12 cellular contexts compared by ENCODE assay signal in the genomic region with DNA sequence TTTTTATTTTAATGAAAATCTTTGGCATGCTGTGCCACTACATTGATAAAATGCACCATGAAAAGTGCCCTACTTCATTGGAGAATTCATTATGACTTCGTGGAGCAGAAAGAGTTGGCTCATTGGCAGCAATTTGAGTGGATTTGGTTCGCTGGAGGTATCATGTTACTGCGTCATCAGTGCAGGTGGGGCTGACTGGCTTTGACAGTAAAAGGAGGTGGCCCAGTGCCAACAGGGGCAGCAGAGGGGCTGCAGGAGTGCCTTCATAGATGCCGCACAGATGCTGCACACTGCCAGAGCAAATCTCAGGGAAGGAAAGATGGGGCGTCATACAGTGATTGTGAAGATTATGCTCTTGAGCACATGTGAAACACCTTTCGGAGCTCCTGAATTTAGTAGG. TPM values are rescaled to one million over a fixed set of nuclear protein-coding genes. Genes with fewer than 3 reads are reported as not detected.
DNase-seq lines count a peak whose midpoint lies in the region; ATAC-seq, FAIRE-seq and TF ChIP-seq lines count a peak whose summit lies in the region.
"Had no signal": no experiment of that assay in that cellular context is flagged by ENCODE, and none has a peak within 500 bp of the region (broad histone marks: within the 10 kb centered on the region; RNA-seq: fewer than 3 reads in every experiment).

No MANE protein-coding gene starts in this region.

- no peak; the same call in 2 of the 3 replicates for ATAC-seq in K562
- no peak for ATAC-seq in HG03196 (IDR thresholded peaks at IDR 0.05; ENCODE audit: unreplicated experiment)

- no peaks in the 10 kb centered on the region for H3K4me1 Mint-ChIP-seq in activated CD4-positive, alpha-beta memory T cell treated with anti-CD3 and anti-CD28 coated beads, Interleukin-2, amount 10 ng/mL, durations not matched to agents 7 days and 5 days

- no peak overlapping the region for H3K4me3 ChIP-seq in K562
- H3K4me3 ChIP-seq: coronary artery, stomach had no signal

- WGBS in K562 (ENCODE audit: insufficient coverage, low coverage, missing lambda C conversion rate): 24% methylated on average over 6 of the region's 6 CpGs

- TF ChIP-seq POLR2A in K562 (conservative IDR thresholded peaks at IDR 0.05): no peak

- in situ Hi-C loops in K562 (cut with MboI): no loop called here

- TF ChIP-seq RAD21 in K562 (CRISPR knock-in tag; conservative IDR thresholded peaks at IDR 0.05 in 1 of 2, IDR thresholded peaks at IDR 0.05 in 1 of 2): no peak

- CTCF ChIA-PET in K562 (lab: Yijun Ruan, JAX; ENCODE audit: low intra/inter-chr PET ratio): no interaction called here
- CTCF ChIA-PET in activated CD4-positive, alpha-beta memory T cell treated with anti-CD3 and anti-CD28 coated beads, Interleukin-2, amount 10 ng/mL, durations not matched to agents 7 days and 5 days (lab: Charles Lee): no interaction called here

- H3K4me2 ChIP-seq in K562 (ENCODE audit: insufficient read depth, low read length): no peak overlapping the region

- H3K36me3 Mint-ChIP-seq in activated CD4-positive, alpha-beta memory T cell treated with anti-CD3 and anti-CD28 coated beads, Interleukin-2, amount 10 ng/mL, durations not matched to agents 7 days and 5 days (ENCODE audit: low read depth): no peaks in the 10 kb centered on the region

- H3K27ac ChIP-seq in K562 (ENCODE audit: extremely low read depth, low read depth, low read length): no peak overlapping the region
- H3K27ac ChIP-seq: stomach had no signal

- no peak overlapping the region for H3K9ac ChIP-seq in K562 (ENCODE audit: insufficient read depth in 1 of 2, low read depth in 2 of 2, low read length in 2 of 2)

- TF ChIP-seq EP300 in K562 (IDR thresholded peaks at IDR 0.05; ENCODE audit: low read length): no peak

- H3K9me1 ChIP-seq in K562 (ENCODE audit: control insufficient read depth, insufficient read depth, low read length): no peaks in the 10 kb centered on the region

- H3K27ac Mint-ChIP-seq in activated CD4-positive, alpha-beta memory T cell treated with anti-CD3 and anti-CD28 coated beads, Interleukin-2, amount 10 ng/mL, durations not matched to agents 7 days and 5 days: no peak overlapping the region
- H3K27ac Mint-ChIP-seq: T-helper 1 cell treated with Interleukin-12 subunit alpha and Interleukin-12 subunit beta and Interleukin-4 antibody, amounts not matched to agents 30 μg/mL and 1 μg/mL, for 36 hours had no signal

- FAIRE-seq in K562 (lab: Jason Lieb, UNC): no peak

- no peak for TF ChIP-seq CTCF in K562 (IDR thresholded peaks at IDR 0.05 in 2 of 3, conservative IDR thresholded peaks at IDR 0.05 in 1 of 3; ENCODE audit: insufficient read depth in 2 of 3, low read depth in 1 of 3, low read length in 3 of 3)

- H3K9me3 Mint-ChIP-seq in activated CD4-positive, alpha-beta memory T cell treated with anti-CD3 and anti-CD28 coated beads, Interleukin-2, amount 10 ng/mL, durations not matched to agents 7 days and 5 days: no peaks in the 10 kb centered on the region
- H3K9me3 Mint-ChIP-seq: T-helper 1 cell treated with Interleukin-12 subunit alpha and Interleukin-12 subunit beta and Interleukin-4 antibody, amounts not matched to agents 30 μg/mL and 1 μg/mL, for 36 hours had no signal

- BruUV-seq in K562 (replicated peaks; lab: Mats Ljungman, UMichigan): no TSS peak

- intact Hi-C loops in K562 (cut with micrococcal nuclease): loop anchor here (5.0 to 10.0 kb wide), 2 partner anchors 141 to 428 kb away; no protein-coding TSS in a partner anchor

- H3K27me3 ChIP-seq in K562 (ENCODE audit: control insufficient read depth in 2 of 2, insufficient read depth in 2 of 2, low read length in 2 of 2): no peaks in the 10 kb centered on the region
- H3K27me3 ChIP-seq: stomach had no signal

- POLR2A ChIA-PET in K562 (lab: Yijun Ruan, JAX): no interaction called here
- POLR2A ChIA-PET in activated CD4-positive, alpha-beta memory T cell treated with anti-CD3 and anti-CD28 coated beads, Interleukin-2, amount 10 ng/mL, durations not matched to agents 7 days and 5 days (lab: Charles Lee): no interaction called here

- DNase-seq in DMS53 treated with DMSO at 0.1 percent for 48 hours (lab: John Stamatoyannopoulos, UW; ENCODE audit: unreplicated experiment) (peak; percentile 32), NCI-H1417 (lab: John Stamatoyannopoulos, UW) (peak; percentile 83 to 94 (median 88)), NCI-H2227 treated with DMSO at 0.1 percent for 48 hours (lab: John Stamatoyannopoulos, UW) (peak; percentile 55), K562 (ENCODE audit: extremely low read depth in 1 of 4, low spot score in 3 of 4) (peak in 1 of 4 experiments; percentile 16), HK-2 (ENCODE audit: unreplicated experiment) (no peak)
- DNase-seq in activated CD4-positive, alpha-beta memory T cell treated with anti-CD3 and anti-CD28 coated beads, Interleukin-2, amount 10 ng/mL, durations not matched to agents 7 days and 5 days: no peak
- no peak for DNase-seq in activated CD4-positive, alpha-beta T cell treated with anti-CD3 and anti-CD28 coated beads for 4 hours
- DNase-seq: activated CD4-positive, CD25-positive, alpha-beta regulatory T cell; stomach had no signal

- no peaks in the 10 kb centered on the region for H3K9me3 ChIP-seq in K562 (replicated peaks; ENCODE audit: control insufficient read depth, insufficient read depth, low read depth, low read length)
- H3K9me3 ChIP-seq: stomach had no signal

- no peak overlapping the region for H2AFZ ChIP-seq in K562 (ENCODE audit: low read depth, low read length)

- H3K4me1 ChIP-seq in K562 (replicated peaks in 1 of 2; ENCODE audit: control insufficient read depth in 2 of 2, insufficient read depth in 2 of 2, low read length in 2 of 2): no peaks in the 10 kb centered on the region
- H3K4me1 ChIP-seq: stomach had no signal

- no peaks in the 10 kb centered on the region for H3K79me2 ChIP-seq in K562 (ENCODE audit: control insufficient read depth, insufficient read depth, low read length)

- H4K20me1 ChIP-seq in K562 (replicated peaks; ENCODE audit: control insufficient read depth, insufficient read depth, low read length): no peaks in the 10 kb centered on the region

- no peak overlapping the region for H3K4me3 Mint-ChIP-seq in activated CD4-positive, alpha-beta memory T cell treated with anti-CD3 and anti-CD28 coated beads, Interleukin-2, amount 10 ng/mL, durations not matched to agents 7 days and 5 days
- H3K4me3 Mint-ChIP-seq: T-helper 1 cell treated with Interleukin-12 subunit alpha and Interleukin-12 subunit beta and Interleukin-4 antibody, amounts not matched to agents 30 μg/mL and 1 μg/mL, for 36 hours had no signal

- no peaks in the 10 kb centered on the region for H3K36me3 ChIP-seq in K562 (ENCODE audit: control insufficient read depth, insufficient read depth, low read length)
- H3K36me3 ChIP-seq: stomach had no signal

- H3K27me3 Mint-ChIP-seq in activated CD4-positive, alpha-beta memory T cell treated with anti-CD3 and anti-CD28 coated beads, Interleukin-2, amount 10 ng/mL, durations not matched to agents 7 days and 5 days: no peaks in the 10 kb centered on the region

TF ChIP-seq in K562, 482 proteins besides CTCF, POLR2A, EP300 and RAD21 (continues in another document):
- TF ChIP-seq CEBPG (CRISPR knock-in tag; IDR thresholded peaks at IDR 0.05): no peak
- TF ChIP-seq CEBPG (tag; conservative IDR thresholded peaks at IDR 0.05 in 1 of 2, IDR thresholded peaks at IDR 0.05 in 1 of 2): no peak
- TF ChIP-seq MAZ (CRISPR knock-in tag; conservative IDR thresholded peaks at IDR 0.05 in 1 of 2, IDR thresholded peaks at IDR 0.05 in 1 of 2): no peak
- TF ChIP-seq, protein P1, sequence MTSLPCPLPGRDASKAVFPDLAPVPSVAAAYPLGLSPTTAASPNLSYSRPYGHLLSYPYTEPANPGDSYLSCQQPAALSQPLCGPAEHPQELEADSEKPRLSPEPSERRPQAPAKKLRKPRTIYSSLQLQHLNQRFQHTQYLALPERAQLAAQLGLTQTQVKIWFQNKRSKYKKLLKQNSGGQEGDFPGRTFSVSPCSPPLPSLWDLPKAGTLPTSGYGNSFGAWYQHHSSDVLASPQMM (CRISPR knock-in tag; IDR thresholded peaks at IDR 0.05): no peak
- TF ChIP-seq NFIC (IDR thresholded peaks at IDR 0.05): peak; percentile 66
- no peak for TF ChIP-seq HLTF (IDR thresholded peaks at IDR 0.05)
- TF ChIP-seq, protein P2, sequence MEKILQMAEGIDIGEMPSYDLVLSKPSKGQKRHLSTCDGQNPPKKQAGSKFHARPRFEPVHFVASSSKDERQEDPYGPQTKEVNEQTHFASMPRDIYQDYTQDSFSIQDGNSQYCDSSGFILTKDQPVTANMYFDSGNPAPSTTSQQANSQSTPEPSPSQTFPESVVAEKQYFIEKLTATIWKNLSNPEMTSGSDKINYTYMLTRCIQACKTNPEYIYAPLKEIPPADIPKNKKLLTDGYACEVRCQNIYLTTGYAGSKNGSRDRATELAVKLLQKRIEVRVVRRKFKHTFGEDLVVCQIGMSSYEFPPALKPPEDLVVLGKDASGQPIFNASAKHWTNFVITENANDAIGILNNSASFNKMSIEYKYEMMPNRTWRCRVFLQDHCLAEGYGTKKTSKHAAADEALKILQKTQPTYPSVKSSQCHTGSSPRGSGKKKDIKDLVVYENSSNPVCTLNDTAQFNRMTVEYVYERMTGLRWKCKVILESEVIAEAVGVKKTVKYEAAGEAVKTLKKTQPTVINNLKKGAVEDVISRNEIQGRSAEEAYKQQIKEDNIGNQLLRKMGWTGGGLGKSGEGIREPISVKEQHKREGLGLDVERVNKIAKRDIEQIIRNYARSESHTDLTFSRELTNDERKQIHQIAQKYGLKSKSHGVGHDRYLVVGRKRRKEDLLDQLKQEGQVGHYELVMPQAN (IDR thresholded peaks at IDR 0.05; ENCODE audit: borderline replicate concordance): no peak

RNA-seq across cellular contexts. Expression of a gene that starts 22.2 kb away (rescaled TPM):
- total RNA-seq in K562 (2011; cell fraction: chromatin; rRNA removed; ENCODE audit: low replicate concordance): 2.7 and 4.4 TPM in 2 replicates
- total RNA-seq in K562 (2011; cell fraction: nucleolus; rRNA removed): 7.2 and 7.8 TPM in 2 replicates
- 4.8 and 5.5 TPM in 2 replicates for total RNA-seq in K562 (2011; cell fraction: nucleoplasm; rRNA removed)
- total RNA-seq in K562 (2014; rRNA removed) (3.7 and 4.4 TPM in 2 replicates), K562 (2014; rRNA removed; fragmentation: Illumina TruSeq; extraction: Trizol) (1.8 and 1.9 TPM in 2 replicates), K562 (2015; rRNA removed; fragmentation: Illumina TruSeq; extraction: Trizol) (2.4 and 2.5 TPM in 2 replicates), K562 (2021) (4.9 and 5.1 TPM in 2 replicates)
- polyA plus RNA-seq in K562 (2011; rRNA removed) (0.60 and 1.0 TPM in 2 replicates), K562 (2014; fragmentation: Illumina TruSeq; extraction: Trizol) (1.7 and 2.1 TPM in 2 replicates), K562 (2014; fragmentation: Nextera tagmentation; extraction: Ambion mirVana) (under 1 TPM; 0.25 to 0.27 TPM), K562 (2014; rRNA removed) (2.7 and 3.0 TPM in 2 replicates)
- 0.75 and 2.3 TPM in 2 replicates for polyA plus RNA-seq in K562 (2011; cell fraction: cytosol; rRNA removed)
- 0.86 and 1.7 TPM in 2 replicates for polyA plus RNA-seq in K562 (2011; cell fraction: nucleus; rRNA removed)
- 2.5 and 2.8 TPM in 2 replicates for polyA plus RNA-seq in K562 (2012)
- polyA minus RNA-seq in K562 (2011; rRNA and poly(A)+ RNA removed): 0.93 and 1.8 TPM in 2 replicates
- polyA minus RNA-seq in K562 (2011; cell fraction: cytosol; rRNA and poly(A)+ RNA removed): 2.3 and 2.6 TPM in 2 replicates
- 3.0 and 3.4 TPM in 2 replicates for polyA minus RNA-seq in K562 (2011; cell fraction: nucleus; rRNA and poly(A)+ RNA removed)
- under 1 TPM; 0.08 TPM for total RNA-seq in activated CD4-positive, alpha-beta memory T cell treated with anti-CD3 and anti-CD28 coated beads, Interleukin-2, amount 10 ng/mL, durations not matched to agents 7 days and 5 days

Comparison
In these comparisons a context has a peak if more than half of its experiments do, and no peak if none do; other contexts are left out.
1. DNase-seq: peak in DMS53 treated with DMSO at 0.1 percent for 48 hours (single experiment), NCI-H1417 (3 of 3) and NCI-H2227 treated with DMSO at 0.1 percent for 48 hours (single experiment); none in HK-2 (single experiment), activated CD4-positive, alpha-beta memory T cell treated with anti-CD3 and anti-CD28 coated beads, Interleukin-2, amount 10 ng/mL, durations not matched to agents 7 days and 5 days (single experiment) and activated CD4-positive, alpha-beta T cell treated with anti-CD3 and anti-CD28 coated beads for 4 hours (0 of 2).